In the genomic region with DNA sequence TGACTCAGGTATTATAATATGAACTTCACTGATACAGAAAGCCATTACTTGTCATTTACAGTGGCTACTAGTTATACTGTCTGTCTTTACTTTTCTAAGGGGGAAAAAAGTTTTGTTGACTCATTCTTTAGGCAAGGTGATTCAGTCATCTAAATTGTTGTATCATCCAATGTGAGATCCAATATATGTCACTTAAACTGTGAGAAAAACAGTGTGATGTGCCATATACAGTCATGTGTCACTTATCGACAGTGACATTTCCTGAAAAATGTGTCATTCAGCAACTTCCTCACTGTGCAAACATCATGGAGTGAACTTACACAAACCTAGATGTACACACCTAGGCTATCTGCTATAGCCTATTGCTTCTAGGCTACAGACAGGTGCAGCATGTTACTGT, we compare ENCODE assay signal across 21 cellular contexts. TPM values are rescaled to one million over a fixed set of nuclear protein-coding genes. Genes with fewer than 3 reads are reported as not detected.
"Had no signal": no experiment of that assay in that cellular context is flagged by ENCODE, and none has a peak within 500 bp of the region (broad histone marks: within the 10 kb centered on the region; RNA-seq: fewer than 3 reads in every experiment).

No MANE protein-coding gene starts in this region.

- H3K4me3 ChIP-seq: body of pancreas, heart right ventricle, lung, right lobe of liver, skin epidermis, tibial artery had no signal

- H3K27ac ChIP-seq: body of pancreas, heart right ventricle, right lobe of liver, skin epidermis, tibial artery had no signal

- ATAC-seq: activated CD8-positive, alpha-beta memory T cell treated with anti-CD3 and anti-CD28 coated beads, Interleukin-2, amount 10 ng/mL, durations not matched to agents 7 days and 5 days; activated CD8-positive, alpha-beta T cell treated with anti-CD3 and anti-CD28 coated beads for 36 hours; body of pancreas; heart right ventricle; left lobe of liver; right lobe of liver; stimulated activated effector memory CD8-positive, alpha-beta T cell treated with anti-CD3 and anti-CD28 coated beads, Interleukin-12 subunit alpha, Interleukin-12 subunit beta, amount 100 ng/mL, for 72 hours; stimulated activated naive CD8-positive, alpha-beta T cell treated with anti-CD3 and anti-CD28 coated beads, Interleukin-15, amount 100 ng/mL, for 72 hours had no signal

- FAIRE-seq: keratinocyte had no signal

- H3K36me3 ChIP-seq: heart right ventricle, right lobe of liver, tibial artery had no signal

- DNase-seq: activated CD4-positive, alpha-beta T cell treated with anti-CD3 and anti-CD28 coated beads, Interleukin-2, amount 10 ng/mL, durations not matched to agents 7 days and 5 days; activated CD8-positive, alpha-beta memory T cell treated with anti-CD3 and anti-CD28 coated beads, Interleukin-2, amount 10 ng/mL, durations not matched to agents 7 days and 5 days; activated CD8-positive, alpha-beta T cell treated with anti-CD3 and anti-CD28 coated beads for 36 hours; activated gamma-delta T cell treated with Interleukin-2 at 50 U/mL for 16 hours; activated T-cell treated with anti-CD3 and anti-CD28 coated beads for 4 hours; anterior cingulate cortex; body of pancreas; heart right ventricle; naive B cell; occipital lobe; right lobe of liver; stimulated activated CD4-positive, alpha-beta T cell treated with anti-CD3 and anti-CD28 coated beads, Interleukin-1b, Interleukin-23, amount 100 ng/mL, for 48 hours; stimulated activated naive CD8-positive, alpha-beta T cell treated with anti-CD3 and anti-CD28 coated beads, Interleukin-15, amount 100 ng/mL, for 72 hours; tibial artery had no signal

- H3K4me1 ChIP-seq: body of pancreas, heart right ventricle, right lobe of liver, tibial artery had no signal

- H3K9me3 ChIP-seq: body of pancreas had no signal

- H3K27me3 ChIP-seq: body of pancreas, heart right ventricle, right lobe of liver, tibial artery had no signal

RNA-seq across cellular contexts. Expression of gene KCNK2, which starts 57.6 kb away (rescaled TPM):
- total RNA-seq: activated CD4-positive, alpha-beta T cell treated with anti-CD3 and anti-CD28 coated beads, Interleukin-2, amount 10 ng/mL, durations not matched to agents 7 days and 5 days; activated CD8-positive, alpha-beta memory T cell treated with anti-CD3 and anti-CD28 coated beads, Interleukin-2, amount 10 ng/mL, durations not matched to agents 7 days and 5 days; activated CD8-positive, alpha-beta T cell treated with anti-CD3 and anti-CD28 coated beads for 36 hours; chondrocyte; epithelial cell of proximal tubule had no signal
